In genomic region chr1:18108313-18109057, GRCh38 we compare ENCODE assay signal across 13 cellular contexts. TPM values are rescaled to one million over a fixed set of nuclear protein-coding genes. Genes with fewer than 3 reads are reported as not detected.
DNase-seq lines count a peak whose midpoint lies in the region; ATAC-seq and TF ChIP-seq lines count a peak whose summit lies in the region.
"Had no signal": no experiment of that assay in that cellular context is flagged by ENCODE, and none has a peak within 500 bp of the region (broad histone marks: within the 10 kb centered on the region; RNA-seq: fewer than 3 reads in every experiment).

No MANE protein-coding gene starts in this region.

- no peak for ATAC-seq in right cardiac atrium
- no peak for ATAC-seq in naive thymus-derived CD8-positive, alpha-beta T cell

- no peaks in the 10 kb centered on the region for H3K27me3 ChIP-seq in right cardiac atrium (ENCODE audit: control insufficient read depth, insufficient read depth)
- peaks cover 14% of the 10 kb centered on the region for H3K27me3 ChIP-seq in vagina

- intact Hi-C loops in right cardiac atrium (cut with DNase I), result loop anchor here in 2 of 4 donors (10.0 kb wide), 2 partner anchors 184 to 454 kb away; no protein-coding TSS in a partner anchor
- intact Hi-C loops in cardiac septum (cut with DNase I), result loop anchor here (10.0 kb wide), 1 partner anchor 614 kb away; no protein-coding TSS in a partner anchor
- intact Hi-C loops in vagina (cut with DNase I), result no loop called here

- TF ChIP-seq CTCF in brain (conservative IDR thresholded peaks at IDR 0.05) (no peak), vagina (IDR thresholded peaks at IDR 0.05) (no peak)

- H3K27me3 Mint-ChIP-seq in brain, result peaks cover 86% of the 10 kb centered on the region
- H3K27me3 Mint-ChIP-seq in naive thymus-derived CD8-positive, alpha-beta T cell, result peaks cover 37 to 80% (median 63%) of the 10 kb centered on the region in 5 donors

- peak overlapping the region; percentile 61 to 97 (median 77) for H3K27ac Mint-ChIP-seq in brain
- peak overlapping the region in 1 of 10 donors; percentile 35 for H3K27ac Mint-ChIP-seq in naive thymus-derived CD8-positive, alpha-beta T cell
- H3K27ac Mint-ChIP-seq: activated T-cell treated with anti-CD3 and anti-CD28 coated beads, Interleukin-2, amount 50 U/mL, for 24 hours; immature natural killer cell had no signal

- H3K9me3 ChIP-seq in right cardiac atrium (ENCODE audit: control insufficient read depth, low read length) (no peaks in the 10 kb centered on the region), vagina (no peaks in the 10 kb centered on the region)

- H3K36me3 ChIP-seq in vagina, result no peaks in the 10 kb centered on the region

- WGBS in right cardiac atrium, result 5% methylated on average over 24 of the region's 24 CpGs

- peak overlapping the region; percentile 23 for H3K4me3 ChIP-seq in right cardiac atrium (ENCODE audit: low read length)
- peak overlapping the region; percentile 8 to 33 for H3K4me3 ChIP-seq in vagina

- POLR2A ChIA-PET in naive thymus-derived CD8-positive, alpha-beta T cell (lab: Charles Lee), result no interaction called here

- H3K4me1 Mint-ChIP-seq in brain, result peaks cover 50% of the 10 kb centered on the region
- peaks cover 13 to 39% (median 18%) of the 10 kb centered on the region in 4 donors for H3K4me1 Mint-ChIP-seq in naive thymus-derived CD8-positive, alpha-beta T cell

- H3K4me3 Mint-ChIP-seq in brain, result peak overlapping the region; percentile 88 to 94 (median 90)
- H3K4me3 Mint-ChIP-seq in naive thymus-derived CD8-positive, alpha-beta T cell, result peak overlapping the region in 7 of 10 donors; percentile 4 to 69 (median 29)
- H3K4me3 Mint-ChIP-seq: activated T-cell treated with anti-CD3 and anti-CD28 coated beads, Interleukin-2, amount 50 U/mL, for 24 hours had no signal

- DNase-seq in right cardiac atrium, result no peak
- DNase-seq in cardiac septum (ENCODE audit: low spot score), result no peak
- no peak for DNase-seq in naive thymus-derived CD8-positive, alpha-beta T cell
- no peak for DNase-seq in vagina (ENCODE audit: extremely low spot score in 2 of 2)
- DNase-seq in NOMO-1 treated with DMSO at 0.1 percent for 48 hours (lab: John Stamatoyannopoulos, UW; ENCODE audit: unreplicated experiment), result no peak
- no peak for DNase-seq in activated effector memory CD4-positive, alpha-beta T cell treated with Interleukin-2 at 50 U/mL for 16 hours
- DNase-seq in activated CD8-positive, alpha-beta memory T cell treated with anti-CD3 and anti-CD28 coated beads, Interleukin-2, amount 50 U/mL, for 4 hours, result no peak
- DNase-seq: activated T-cell treated with anti-CD3 and anti-CD28 coated beads, Interleukin-2, amount 50 U/mL, for 24 hours; immature natural killer cell had no signal

- TF ChIP-seq POLR2A in vagina (IDR thresholded peaks at IDR 0.05), result no peak

- H3K4me1 ChIP-seq in right cardiac atrium (ENCODE audit: control insufficient read depth, insufficient read depth, low read length), result no peaks in the 10 kb centered on the region
- peaks cover 40% of the 10 kb centered on the region for H3K4me1 ChIP-seq in vagina

- H3K27ac ChIP-seq in right cardiac atrium (ENCODE audit: low read length) (no peak overlapping the region), vagina (no peak overlapping the region)
- H3K27ac ChIP-seq: RWPE1 had no signal

- no peaks in the 10 kb centered on the region for H3K36me3 Mint-ChIP-seq in brain
- H3K36me3 Mint-ChIP-seq in naive thymus-derived CD8-positive, alpha-beta T cell, result peaks cover 0 to 2% (median 0%) of the 10 kb centered on the region in 3 donors
- H3K36me3 Mint-ChIP-seq: immature natural killer cell had no signal

- H3K9me3 Mint-ChIP-seq in brain, result peaks cover 0 to 13% (median 0%) of the 10 kb centered on the region in 5 experiments
- H3K9me3 Mint-ChIP-seq in naive thymus-derived CD8-positive, alpha-beta T cell, result no peaks in the 10 kb centered on the region
- H3K9me3 Mint-ChIP-seq: activated T-cell treated with anti-CD3 and anti-CD28 coated beads, Interleukin-2, amount 50 U/mL, for 24 hours had no signal

RNA-seq across cellular contexts. Expression of gene IGSF21, which starts 0.9 kb away (rescaled TPM):
- 1 to 10 TPM; 1.6 to 3.1 (median 1.9) TPM for total RNA-seq in right cardiac atrium
- polyA plus RNA-seq in right cardiac atrium, result 0.52 TPM
- 1.00 TPM for total RNA-seq in cardiac septum
- polyA plus RNA-seq in brain (ENCODE audit: insufficient read depth, low read depth, low replicate concordance), result 25.5 TPM
- not detected for total RNA-seq in naive thymus-derived CD8-positive, alpha-beta T cell
- not detected for polyA plus RNA-seq in naive thymus-derived CD8-positive, alpha-beta T cell
- 3.2 TPM for total RNA-seq in vagina
- total RNA-seq: epithelial cell of proximal tubule, HT1080 had no signal
- polyA plus RNA-seq: immature natural killer cell had no signal
